1 cellular context compared by ENCODE assay signal in genomic region chr15:90058308-90058707, GRCh38.
TF ChIP-seq lines count a peak whose summit lies in the region.

No MANE protein-coding gene starts in this region.

TF ChIP-seq in GM12878, 131 proteins besides CTCF, POLR2A, EP300 and RAD21 (continued from another document and continues in another):
- TF ChIP-seq IRF3 (IDR thresholded peaks at IDR 0.05) = no peak
- no peak for TF ChIP-seq ZNF592 (IDR thresholded peaks at IDR 0.05)
- TF ChIP-seq EED (IDR thresholded peaks at IDR 0.05; ENCODE audit: low read depth) = peak; percentile 53; the same call in 1 of the 2 replicates
- no peak for TF ChIP-seq EGR1 (IDR thresholded peaks at IDR 0.05; ENCODE audit: borderline replicate concordance in 1 of 2, low read depth in 2 of 2, low read length in 2 of 2)
- TF ChIP-seq FOXM1 (IDR thresholded peaks at IDR 0.05; ENCODE audit: low read depth, low read length) = no peak
- TF ChIP-seq IKZF1 (conservative IDR thresholded peaks at IDR 0.05) = peak; percentile 42; the same call in 1 of the 2 replicates
- peak; percentile 54; the same call in 1 of the 2 replicates for TF ChIP-seq SPI1 (IDR thresholded peaks at IDR 0.05; ENCODE audit: borderline replicate concordance, insufficient read depth, low read depth, low read length)
- no peak for TF ChIP-seq TBL1XR1 (IDR thresholded peaks at IDR 0.05; ENCODE audit: low read depth, low read length)
- TF ChIP-seq TCF12 (IDR thresholded peaks at IDR 0.05; ENCODE audit: low read depth, low read length) = no peak
- TF ChIP-seq SIN3A (IDR thresholded peaks at IDR 0.05; ENCODE audit: low read depth, low read length) = no peak
- no peak for TF ChIP-seq ATF7 (IDR thresholded peaks at IDR 0.05; ENCODE audit: low read depth)
- no peak for TF ChIP-seq BCL11A (IDR thresholded peaks at IDR 0.05; ENCODE audit: low read depth, low read length)
- peak in 1 of 2 experiments; percentile 32; a peak in 1 of 4 replicates for TF ChIP-seq BHLHE40 (IDR thresholded peaks at IDR 0.05; ENCODE audit: borderline replicate concordance in 1 of 2, low read depth in 2 of 2, low read length in 1 of 2)
- TF ChIP-seq NR2C1 (IDR thresholded peaks at IDR 0.05) = no peak
- no peak for TF ChIP-seq SREBF2 (IDR thresholded peaks at IDR 0.05; ENCODE audit: low read length)
- no peak for TF ChIP-seq ESRRA (IDR thresholded peaks at IDR 0.05; ENCODE audit: low read length)
- TF ChIP-seq SMC3 (IDR thresholded peaks at IDR 0.05; ENCODE audit: borderline replicate concordance, low read length) = no peak
- no peak for TF ChIP-seq HDAC6 (IDR thresholded peaks at IDR 0.05; ENCODE audit: unreplicated experiment)
- TF ChIP-seq FOXK2 (IDR thresholded peaks at IDR 0.05) = no peak
- no peak for TF ChIP-seq POLR2AphosphoS5 (IDR thresholded peaks at IDR 0.05; ENCODE audit: low read length)
- TF ChIP-seq ZNF207 (IDR thresholded peaks at IDR 0.05; ENCODE audit: borderline replicate concordance) = no peak
- no peak for TF ChIP-seq ATF3 (IDR thresholded peaks at IDR 0.05; ENCODE audit: borderline replicate concordance, extremely low read depth, low read depth, low read length)
- TF ChIP-seq NR2F1 (conservative IDR thresholded peaks at IDR 0.05) = no peak
- no peak for TF ChIP-seq SUPT20H (IDR thresholded peaks at IDR 0.05; ENCODE audit: borderline replicate concordance, control insufficient read depth, low read depth, low read length)
- TF ChIP-seq STAT3 (IDR thresholded peaks at IDR 0.05; ENCODE audit: low read depth, low read length) = no peak
- no peak for TF ChIP-seq RELB (IDR thresholded peaks at IDR 0.05; ENCODE audit: low read depth)
- TF ChIP-seq MTA2 (IDR thresholded peaks at IDR 0.05; ENCODE audit: low read depth) = no peak
- no peak for TF ChIP-seq ASH2L (IDR thresholded peaks at IDR 0.05; ENCODE audit: borderline replicate concordance, low read depth)
- TF ChIP-seq CHD1 (IDR thresholded peaks at IDR 0.05; ENCODE audit: low read depth, low read length) = no peak
- TF ChIP-seq PKNOX1 (IDR thresholded peaks at IDR 0.05) = peak; percentile 27; the same call in 1 of the 2 replicates
- TF ChIP-seq RUNX3 (IDR thresholded peaks at IDR 0.05; ENCODE audit: low read length) = peak; percentile 55
- TF ChIP-seq RBBP5 (conservative IDR thresholded peaks at IDR 0.05) = no peak
- no peak for TF ChIP-seq E4F1 (IDR thresholded peaks at IDR 0.05; ENCODE audit: borderline replicate concordance, partially characterized antibody)
- no peak for TF ChIP-seq NFIC (IDR thresholded peaks at IDR 0.05; ENCODE audit: low read depth, low read length)
- no peak for TF ChIP-seq ZBTB11 (CRISPR knock-in tag; IDR thresholded peaks at IDR 0.05)
- no peak for TF ChIP-seq SMAD5 (IDR thresholded peaks at IDR 0.05; ENCODE audit: low read depth)
- TF ChIP-seq MYC (IDR thresholded peaks at IDR 0.05; ENCODE audit: insufficient read depth, insufficient read length, insufficient replicate concordance, low read length, severe bottlenecking) = no peak
- TF ChIP-seq IRF4 (IDR thresholded peaks at IDR 0.05; ENCODE audit: low read depth, low read length) = no peak
- no peak for TF ChIP-seq ZNF687 (IDR thresholded peaks at IDR 0.05)
- peak; percentile 34 for TF ChIP-seq MEF2B (IDR thresholded peaks at IDR 0.05; ENCODE audit: partially characterized antibody, poor library complexity, severe bottlenecking)
- no peak for TF ChIP-seq ZBTB33 (IDR thresholded peaks at IDR 0.05)
- peak in 1 of 2 experiments; percentile 29; a peak in 2 of 4 replicates for TF ChIP-seq IKZF2 (IDR thresholded peaks at IDR 0.05)
- no peak for TF ChIP-seq SIX5 (IDR thresholded peaks at IDR 0.05; ENCODE audit: low read depth, low read length, severe bottlenecking)
